In the genomic region with DNA sequence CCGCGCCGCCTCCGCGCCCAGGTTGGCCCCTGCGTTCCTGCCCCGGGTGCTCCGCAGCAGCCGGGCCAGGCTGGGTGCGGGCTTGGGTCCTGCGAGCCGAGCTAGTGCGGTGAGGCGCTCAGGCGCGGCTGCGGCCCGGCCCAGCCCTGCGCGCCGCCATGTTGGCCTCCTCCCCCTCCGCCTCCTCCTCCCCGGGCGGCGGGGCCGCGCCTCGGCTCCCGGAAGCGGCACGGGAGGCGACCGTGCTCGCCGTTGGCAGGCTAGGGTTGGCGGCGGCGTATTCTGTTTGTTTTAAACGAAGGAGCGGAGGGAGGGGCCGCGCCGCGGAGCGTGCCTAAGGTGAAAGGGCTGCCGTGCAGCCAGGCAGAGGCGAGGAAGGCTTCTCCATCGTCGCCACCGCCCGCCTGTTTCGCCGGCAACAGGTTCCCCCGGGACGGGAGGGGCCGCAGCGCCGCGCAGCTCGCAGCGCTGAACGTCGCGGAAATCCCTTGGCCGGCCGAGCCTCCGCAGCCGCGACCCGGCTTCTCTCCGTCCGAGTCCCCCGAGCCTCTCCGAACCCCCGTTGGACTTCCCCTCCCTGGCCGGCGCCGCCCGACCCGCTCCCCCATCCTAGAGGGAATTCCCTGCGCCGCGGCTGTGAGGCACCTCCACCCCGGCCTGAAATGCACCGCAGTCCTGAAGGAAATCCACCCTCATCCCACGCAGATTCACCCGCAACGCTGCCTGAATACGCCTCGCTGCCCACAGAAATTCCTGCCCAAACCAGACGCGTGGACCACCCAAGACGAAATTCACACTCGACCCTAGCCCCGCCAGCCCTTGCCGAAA, we compare ENCODE assay signal across 8 cellular contexts. TPM values are rescaled to one million over a fixed set of nuclear protein-coding genes. Genes with fewer than 3 reads are reported as not detected.
A peak's percentile ranks its signal among the peaks of the same experiment; 100 is the strongest.
DNase-seq lines count a peak whose midpoint lies in the region; ATAC-seq, FAIRE-seq and TF ChIP-seq lines count a peak whose summit lies in the region.

A gene with protein sequence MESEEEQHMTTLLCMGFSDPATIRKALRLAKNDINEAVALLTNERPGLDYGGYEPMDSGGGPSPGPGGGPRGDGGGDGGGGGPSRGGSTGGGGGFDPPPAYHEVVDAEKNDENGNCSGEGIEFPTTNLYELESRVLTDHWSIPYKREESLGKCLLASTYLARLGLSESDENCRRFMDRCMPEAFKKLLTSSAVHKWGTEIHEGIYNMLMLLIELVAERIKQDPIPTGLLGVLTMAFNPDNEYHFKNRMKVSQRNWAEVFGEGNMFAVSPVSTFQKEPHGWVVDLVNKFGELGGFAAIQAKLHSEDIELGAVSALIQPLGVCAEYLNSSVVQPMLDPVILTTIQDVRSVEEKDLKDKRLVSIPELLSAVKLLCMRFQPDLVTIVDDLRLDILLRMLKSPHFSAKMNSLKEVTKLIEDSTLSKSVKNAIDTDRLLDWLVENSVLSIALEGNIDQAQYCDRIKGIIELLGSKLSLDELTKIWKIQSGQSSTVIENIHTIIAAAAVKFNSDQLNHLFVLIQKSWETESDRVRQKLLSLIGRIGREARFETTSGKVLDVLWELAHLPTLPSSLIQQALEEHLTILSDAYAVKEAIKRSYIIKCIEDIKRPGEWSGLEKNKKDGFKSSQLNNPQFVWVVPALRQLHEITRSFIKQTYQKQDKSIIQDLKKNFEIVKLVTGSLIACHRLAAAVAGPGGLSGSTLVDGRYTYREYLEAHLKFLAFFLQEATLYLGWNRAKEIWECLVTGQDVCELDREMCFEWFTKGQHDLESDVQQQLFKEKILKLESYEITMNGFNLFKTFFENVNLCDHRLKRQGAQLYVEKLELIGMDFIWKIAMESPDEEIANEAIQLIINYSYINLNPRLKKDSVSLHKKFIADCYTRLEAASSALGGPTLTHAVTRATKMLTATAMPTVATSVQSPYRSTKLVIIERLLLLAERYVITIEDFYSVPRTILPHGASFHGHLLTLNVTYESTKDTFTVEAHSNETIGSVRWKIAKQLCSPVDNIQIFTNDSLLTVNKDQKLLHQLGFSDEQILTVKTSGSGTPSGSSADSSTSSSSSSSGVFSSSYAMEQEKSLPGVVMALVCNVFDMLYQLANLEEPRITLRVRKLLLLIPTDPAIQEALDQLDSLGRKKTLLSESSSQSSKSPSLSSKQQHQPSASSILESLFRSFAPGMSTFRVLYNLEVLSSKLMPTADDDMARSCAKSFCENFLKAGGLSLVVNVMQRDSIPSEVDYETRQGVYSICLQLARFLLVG (N-terminal part only) (minus strand): TSS at position 171 of the 828 bp plus-strand sequence. CDS start 251 bp downstream, outside the sequence.

- H3K27ac ChIP-seq in ACC112 (ENCODE audit: low read depth, low read length): peak within 1 kb of the TSS; percentile 71
- H3K27ac ChIP-seq in kidney (ENCODE audit: low read depth in 2 of 2, low read length in 2 of 2): peak within 1 kb of the TSS; percentile 94 to 97

- peak within 1 kb of the TSS; percentile 78 to 96 for H3K9ac ChIP-seq in kidney (ENCODE audit: low read length in 2 of 2)

- H3K9me3 ChIP-seq in kidney (ENCODE audit: control insufficient read depth in 1 of 2, low read length in 2 of 2): no peaks in the 10 kb centered on the region

- intact Hi-C loops in kidney (cut with DNase I): no loop called here

- peaks cover 52% of the 10 kb centered on the region for H3K79me2 ChIP-seq in ACC112 (ENCODE audit: control insufficient read depth, insufficient read depth, low read length, unreplicated experiment)

- H3K36me3 Mint-ChIP-seq in central memory CD8-positive, alpha-beta T cell (ENCODE audit: insufficient read depth): peaks cover 17% of the 10 kb centered on the region

- H3K4me3 ChIP-seq in ACC112 (ENCODE audit: low read depth, low read length) (peak within 1 kb of the TSS; percentile 98), kidney (ENCODE audit: low read length in 2 of 2) (peak within 1 kb of the TSS; percentile 75 to 87)

- DNase-seq in NCI-H2196 treated with DMSO at 0.1 percent for 48 hours (lab: John Stamatoyannopoulos, UW; ENCODE audit: unreplicated experiment) (peak; percentile 54), kidney (peak; percentile 94)
- peak; percentile 81 for DNase-seq in activated CD4-positive, CD25-positive, alpha-beta regulatory T cell treated with anti-CD3 and anti-CD28 coated beads, Interleukin-2, amount 50 U/mL, for 72 hours
- DNase-seq in central memory CD8-positive, alpha-beta T cell (ENCODE audit: low spot score in 2 of 2): peak; percentile 67 to 72
- DNase-seq in stimulated activated CD4-positive, alpha-beta T cell treated with anti-CD3 and anti-CD28 coated beads, Interleukin-15, amount 100 ng/mL, for 24 hours: peak; percentile 82

- H3K4me1 Mint-ChIP-seq in central memory CD8-positive, alpha-beta T cell: peaks cover 66% of the 10 kb centered on the region

- H3K4me1 ChIP-seq in ACC112 (ENCODE audit: control insufficient read depth, insufficient read depth, low read length, unreplicated experiment) (peaks cover 40% of the 10 kb centered on the region), kidney (ENCODE audit: control insufficient read depth in 1 of 2, insufficient read depth in 1 of 2, low read depth in 1 of 2, low read length in 2 of 2) (peaks cover 5 to 12% of the 10 kb centered on the region in 2 donors)

- TF ChIP-seq CTCF in kidney (IDR thresholded peaks at IDR 0.05; ENCODE audit: borderline replicate concordance, extremely low read depth, insufficient read depth): no peak

- ATAC-seq in GM18858 (IDR thresholded peaks at IDR 0.05; ENCODE audit: unreplicated experiment) (peak; percentile 62), HG03060 (IDR thresholded peaks at IDR 0.05; ENCODE audit: low read depth, unreplicated experiment) (peak; percentile 29)
- peak; percentile 79 for ATAC-seq in central memory CD8-positive, alpha-beta T cell (replicated peaks; ENCODE audit: extremely low read depth, poor library complexity, severe bottlenecking)

- H2AFZ ChIP-seq in ACC112 (ENCODE audit: low read length, unreplicated experiment): peak within 1 kb of the TSS; percentile 91

- H3K9me3 Mint-ChIP-seq in central memory CD8-positive, alpha-beta T cell: no peaks in the 10 kb centered on the region

- no peaks in the 10 kb centered on the region for H3K27me3 ChIP-seq in ACC112 (ENCODE audit: insufficient read depth, low read length)

- H3K36me3 ChIP-seq in ACC112 (ENCODE audit: insufficient read depth, low read length) (no peaks in the 10 kb centered on the region), kidney (ENCODE audit: control insufficient read depth in 1 of 2, insufficient read depth in 2 of 2, low read length in 2 of 2) (no peaks in the 10 kb centered on the region)

- H3K27ac Mint-ChIP-seq in central memory CD8-positive, alpha-beta T cell (ENCODE audit: low read depth): peak within 1 kb of the TSS; percentile 99

- FAIRE-seq in kidney (lab: Jason Lieb, UNC): no peak

- no peaks in the 10 kb centered on the region for H3K27me3 Mint-ChIP-seq in central memory CD8-positive, alpha-beta T cell

- H3K4me3 Mint-ChIP-seq in central memory CD8-positive, alpha-beta T cell: peak within 1 kb of the TSS; percentile 96

RNA-seq across cellular contexts. Expression of the gene that starts here (rescaled TPM):
- 49.2 TPM for total RNA-seq in kidney
- polyA plus RNA-seq in kidney (ENCODE audit: insufficient read depth, low read depth, low replicate concordance): 10.1 TPM

Comparison
In these comparisons a context has a peak if more than half of its experiments do, and no peak if none do; other contexts are left out.
1. Peak in every context shown above with its lines: DNase-seq, ATAC-seq, H3K4me3 ChIP-seq and H3K27ac ChIP-seq.
2. ATAC-seq: peak in every context shown above with its lines; median percentile 79 in central memory CD8-positive, alpha-beta T cell; 62 in GM18858; 29 in HG03060.